In the genomic region with DNA sequence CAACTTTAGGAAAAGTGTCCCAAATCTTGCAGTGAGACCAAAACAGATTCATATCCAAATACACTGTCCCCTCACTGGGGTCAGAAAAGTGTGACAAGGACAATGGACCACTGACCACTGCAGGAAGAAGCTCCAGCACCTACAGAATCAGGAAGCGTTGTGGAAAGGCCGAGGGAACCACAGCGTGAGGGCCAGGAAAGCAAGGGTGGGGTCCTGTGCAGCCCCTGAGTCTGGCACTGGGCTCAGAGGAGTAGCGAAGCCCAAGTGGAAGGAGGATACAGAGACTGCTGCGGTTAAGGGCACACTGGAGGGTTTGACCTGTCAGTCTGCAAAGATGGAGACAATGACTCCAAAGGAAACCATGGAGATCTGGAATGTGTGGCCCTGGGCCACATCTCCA, we compare ENCODE assay signal across 17 cellular contexts. TPM values are rescaled to one million over a fixed set of nuclear protein-coding genes. Genes with fewer than 3 reads are reported as not detected.
DNase-seq lines count a peak whose midpoint lies in the region; ATAC-seq and TF ChIP-seq lines count a peak whose summit lies in the region.
"Had no signal": no experiment of that assay in that cellular context is flagged by ENCODE, and none has a peak within 500 bp of the region (broad histone marks: within the 10 kb centered on the region; RNA-seq: fewer than 3 reads in every experiment).

No MANE protein-coding gene starts in this region.

- POLR2A ChIA-PET in PC-9 (lab: Charles Lee; ENCODE audit: unreplicated experiment) = no interaction called here

- no peaks in the 10 kb centered on the region for H4K20me1 ChIP-seq in PC-9 (ENCODE audit: insufficient read depth)

- H3K9me3 Mint-ChIP-seq in stimulated activated naive CD8-positive, alpha-beta T cell treated with anti-CD3 and anti-CD28 coated beads, Interleukin-15, Interleukin-2, amounts not matched to agents 100 ng/mL and 50 ng/mL, for 24 hours = no peaks in the 10 kb centered on the region
- H3K9me3 Mint-ChIP-seq in activated T-helper 1 cell treated with anti-CD3 and anti-CD28 coated beads, Interleukin-12 subunit alpha, Interleukin-12 subunit beta, Interleukin-2, Interleukin-4 antibody, amounts not matched to agents 30 ng/mL and 10 ng/mL and 1 ng/mL, durations not matched to agents 14 hours and 24 hours and 36 hours = no peaks in the 10 kb centered on the region
- H3K9me3 Mint-ChIP-seq in chondrocyte (ENCODE audit: low read depth) = no peaks in the 10 kb centered on the region
- H3K9me3 Mint-ChIP-seq: CD4-positive, alpha-beta memory T cell had no signal

- ATAC-seq in stimulated activated naive CD8-positive, alpha-beta T cell treated with anti-CD3 and anti-CD28 coated beads, Interleukin-15, Interleukin-2, amounts not matched to agents 100 U/mL and 50 U/mL, for 24 hours = no peak
- ATAC-seq in GM19328 (IDR thresholded peaks at IDR 0.05; ENCODE audit: unreplicated experiment) = no peak
- ATAC-seq: HepG2, Right ventricle myocardium inferior had no signal

- H3K9me3 ChIP-seq in PC-9 (ENCODE audit: insufficient read depth, low read depth) = no peaks in the 10 kb centered on the region
- H3K9me3 ChIP-seq: HAP-1, MG63, Peyer's patch had no signal

- H3K4me1 Mint-ChIP-seq in stimulated activated naive CD8-positive, alpha-beta T cell treated with anti-CD3 and anti-CD28 coated beads, Interleukin-15, Interleukin-2, amounts not matched to agents 100 ng/mL and 50 ng/mL, for 24 hours (ENCODE audit: low read depth) = peaks cover 83% of the 10 kb centered on the region
- peaks cover 58% of the 10 kb centered on the region for H3K4me1 Mint-ChIP-seq in activated T-helper 1 cell treated with anti-CD3 and anti-CD28 coated beads, Interleukin-12 subunit alpha, Interleukin-12 subunit beta, Interleukin-2, Interleukin-4 antibody, amounts not matched to agents 30 ng/mL and 10 ng/mL and 1 ng/mL, durations not matched to agents 14 hours and 24 hours and 36 hours (ENCODE audit: low read depth)
- H3K4me1 Mint-ChIP-seq in chondrocyte (ENCODE audit: low read depth) = peaks cover 27% of the 10 kb centered on the region

- H3K27me3 Mint-ChIP-seq in stimulated activated naive CD8-positive, alpha-beta T cell treated with anti-CD3 and anti-CD28 coated beads, Interleukin-15, Interleukin-2, amounts not matched to agents 100 ng/mL and 50 ng/mL, for 24 hours = no peaks in the 10 kb centered on the region
- H3K27me3 Mint-ChIP-seq in activated T-helper 1 cell treated with anti-CD3 and anti-CD28 coated beads, Interleukin-12 subunit alpha, Interleukin-12 subunit beta, Interleukin-2, Interleukin-4 antibody, amounts not matched to agents 30 ng/mL and 10 ng/mL and 1 ng/mL, durations not matched to agents 14 hours and 24 hours and 36 hours (ENCODE audit: insufficient read depth) = peaks cover 2% of the 10 kb centered on the region
- no peaks in the 10 kb centered on the region for H3K27me3 Mint-ChIP-seq in chondrocyte (ENCODE audit: low read depth)
- H3K27me3 Mint-ChIP-seq: CD4-positive, alpha-beta memory T cell had no signal

- no TSS peak for BruUV-seq in PC-9 (replicated peaks; lab: Mats Ljungman, UMichigan)

- peak overlapping the region; percentile 99 for H3K27ac Mint-ChIP-seq in stimulated activated naive CD8-positive, alpha-beta T cell treated with anti-CD3 and anti-CD28 coated beads, Interleukin-15, Interleukin-2, amounts not matched to agents 100 ng/mL and 50 ng/mL, for 24 hours
- peak overlapping the region; percentile 81 for H3K27ac Mint-ChIP-seq in activated T-helper 1 cell treated with anti-CD3 and anti-CD28 coated beads, Interleukin-12 subunit alpha, Interleukin-12 subunit beta, Interleukin-2, Interleukin-4 antibody, amounts not matched to agents 30 ng/mL and 10 ng/mL and 1 ng/mL, durations not matched to agents 14 hours and 24 hours and 36 hours
- H3K27ac Mint-ChIP-seq in chondrocyte (ENCODE audit: unreplicated experiment) = peak overlapping the region; percentile 38

- no peaks in the 10 kb centered on the region for H3K36me3 Mint-ChIP-seq in stimulated activated naive CD8-positive, alpha-beta T cell treated with anti-CD3 and anti-CD28 coated beads, Interleukin-15, Interleukin-2, amounts not matched to agents 100 ng/mL and 50 ng/mL, for 24 hours (ENCODE audit: low read depth)
- no peaks in the 10 kb centered on the region for H3K36me3 Mint-ChIP-seq in activated T-helper 1 cell treated with anti-CD3 and anti-CD28 coated beads, Interleukin-12 subunit alpha, Interleukin-12 subunit beta, Interleukin-2, Interleukin-4 antibody, amounts not matched to agents 30 ng/mL and 10 ng/mL and 1 ng/mL, durations not matched to agents 14 hours and 24 hours and 36 hours (ENCODE audit: low read depth)
- H3K36me3 Mint-ChIP-seq in chondrocyte (ENCODE audit: low read depth) = no peaks in the 10 kb centered on the region
- H3K36me3 Mint-ChIP-seq: CD4-positive, alpha-beta memory T cell had no signal

- intact Hi-C loops in activated T-helper 1 cell treated with anti-CD3 and anti-CD28 coated beads, Interleukin-12 subunit alpha, Interleukin-12 subunit beta, Interleukin-2, Interleukin-4 antibody, amounts not matched to agents 30 ng/mL and 10 ng/mL and 1 ng/mL, durations not matched to agents 14 hours and 24 hours and 36 hours (cut with micrococcal nuclease) = loop anchor here (2.0 to 10.0 kb wide), 3 partner anchors 57 to 317 kb away; partner anchors contain the start of gene FSTL4
- intact Hi-C loops in PC-9 (cut with micrococcal nuclease; ENCODE audit: unreplicated experiment) = no loop called here

- no peaks in the 10 kb centered on the region for H3K9me2 ChIP-seq in PC-9 (ENCODE audit: insufficient read depth)

- H3K27ac ChIP-seq in PC-9 (no peak overlapping the region), coronary artery (no peak overlapping the region)

- no peak overlapping the region for H3K4me2 ChIP-seq in PC-9

- peaks cover 24% of the 10 kb centered on the region for H3K4me1 ChIP-seq in PC-9 (replicated peaks; ENCODE audit: insufficient read depth)
- H3K4me1 ChIP-seq: HAP-1 had no signal

- CTCF ChIA-PET in PC-9 (lab: Charles Lee) = no interaction called here

- H3K79me2 ChIP-seq in PC-9 (ENCODE audit: low read depth) = no peaks in the 10 kb centered on the region

- H3K4me3 Mint-ChIP-seq in stimulated activated naive CD8-positive, alpha-beta T cell treated with anti-CD3 and anti-CD28 coated beads, Interleukin-15, Interleukin-2, amounts not matched to agents 100 ng/mL and 50 ng/mL, for 24 hours = no peak overlapping the region
- H3K4me3 Mint-ChIP-seq in activated T-helper 1 cell treated with anti-CD3 and anti-CD28 coated beads, Interleukin-12 subunit alpha, Interleukin-12 subunit beta, Interleukin-2, Interleukin-4 antibody, amounts not matched to agents 30 ng/mL and 10 ng/mL and 1 ng/mL, durations not matched to agents 14 hours and 24 hours and 36 hours = no peak overlapping the region
- no peak overlapping the region for H3K4me3 Mint-ChIP-seq in chondrocyte (ENCODE audit: unreplicated experiment)

- H2AFZ ChIP-seq in PC-9 = no peak overlapping the region

- H3K4me3 ChIP-seq in PC-9 (no peak overlapping the region), coronary artery (no peak overlapping the region)
- H3K4me3 ChIP-seq: HAP-1, MG63, Peyer's patch had no signal

- TF ChIP-seq CTCF in chondrocyte (IDR thresholded peaks at IDR 0.05) (no peak), PC-9 (conservative IDR thresholded peaks at IDR 0.05) (no peak), coronary artery (IDR thresholded peaks at IDR 0.05) (no peak)

- H3F3A ChIP-seq in PC-9 (ENCODE audit: insufficient read depth, low read depth) = no peaks in the 10 kb centered on the region; the same call in 1 of the 2 replicates

- DNase-seq in stimulated activated naive CD8-positive, alpha-beta T cell treated with anti-CD3 and anti-CD28 coated beads, Interleukin-15, Interleukin-2, amounts not matched to agents 100 U/mL and 50 U/mL, for 24 hours = no peak
- DNase-seq in activated T-helper 1 cell treated with anti-CD3 and anti-CD28 coated beads, Interleukin-12 subunit alpha, Interleukin-12 subunit beta, Interleukin-2, Interleukin-4 antibody, amounts not matched to agents 30 ng/mL and 10 ng/mL and 1 ng/mL, durations not matched to agents 14 hours and 24 hours and 36 hours (ENCODE audit: low spot score) = no peak
- DNase-seq in chondrocyte (ENCODE audit: low spot score) (no peak), PC-9 (no peak), coronary artery (ENCODE audit: low spot score) (no peak)
- DNase-seq: CD4-positive, alpha-beta memory T cell; DMS79; MG63; NCI-H1092 treated with DMSO at 0.1 percent for 48 hours; NCI-H1694; NCI-H510A treated with DMSO at 0.1 percent for 48 hours; Peyer's patch had no signal

- no peaks in the 10 kb centered on the region for H3K36me3 ChIP-seq in PC-9 (ENCODE audit: low read depth)
- H3K36me3 ChIP-seq: HAP-1, MG63, Peyer's patch had no signal

- no peaks in the 10 kb centered on the region for H3K27me3 ChIP-seq in PC-9 (ENCODE audit: insufficient read depth, low read depth)
- H3K27me3 ChIP-seq: MG63, Peyer's patch had no signal

RNA-seq across cellular contexts. Expression of gene C5orf15, which starts 36.9 kb away (rescaled TPM):
- total RNA-seq in activated T-helper 1 cell treated with anti-CD3 and anti-CD28 coated beads, Interleukin-12 subunit alpha, Interleukin-12 subunit beta, Interleukin-2, Interleukin-4 antibody, amounts not matched to agents 30 ng/mL and 10 ng/mL and 1 ng/mL, durations not matched to agents 14 hours and 24 hours and 36 hours = 50.0 and 50.8 TPM in 2 replicates
- total RNA-seq in chondrocyte (41.7 to 63.7 TPM (median 44.4 TPM) in 3 replicates), PC-9 (2021) (24.4 and 45.0 TPM in 2 replicates)

Comparison
In these comparisons a context has a peak if more than half of its experiments do, and no peak if none do; other contexts are left out.
1. H3K27ac Mint-ChIP-seq: peak in every context shown above with its lines; median percentile 99 in stimulated activated naive CD8-positive, alpha-beta T cell treated with anti-CD3 and anti-CD28 coated beads, Interleukin-15, Interleukin-2, amounts not matched to agents 100 ng/mL and 50 ng/mL, for 24 hours; 81 in activated T-helper 1 cell treated with anti-CD3 and anti-CD28 coated beads, Interleukin-12 subunit alpha, Interleukin-12 subunit beta, Interleukin-2, Interleukin-4 antibody, amounts not matched to agents 30 ng/mL and 10 ng/mL and 1 ng/mL, durations not matched to agents 14 hours and 24 hours and 36 hours; 38 in chondrocyte.